2 cellular contexts compared by ENCODE assay signal in the genomic region with DNA sequence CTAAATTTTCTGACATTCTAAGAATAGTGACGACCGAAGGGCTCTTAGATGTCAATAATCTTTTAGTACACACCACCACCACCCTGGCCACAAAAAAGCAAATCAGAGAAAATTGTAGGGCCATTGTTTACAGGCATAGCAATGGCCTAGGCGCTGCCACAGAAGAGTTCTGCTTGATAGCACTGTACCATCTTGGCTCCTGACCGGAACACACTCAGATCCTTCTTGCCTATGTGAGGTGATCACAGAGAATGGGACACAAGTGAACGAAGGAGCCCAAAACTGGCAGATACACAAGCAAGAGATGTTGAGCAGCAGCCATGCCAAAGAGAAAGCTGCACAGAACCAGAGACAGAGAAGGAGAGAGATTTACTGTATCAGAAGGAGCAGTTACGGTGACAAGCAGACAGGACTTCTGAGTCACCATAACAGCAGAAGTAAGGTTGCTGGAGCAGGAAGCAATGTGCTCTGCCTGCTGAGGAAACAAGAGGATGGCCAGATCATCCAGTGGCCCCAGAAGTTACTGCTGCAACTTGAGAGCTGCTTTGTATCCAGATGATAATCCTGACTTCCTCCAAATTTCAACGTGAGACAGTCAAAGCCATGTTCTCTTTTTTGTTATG.
TF ChIP-seq lines count a peak whose summit lies in the region.

No MANE protein-coding gene starts in this region.

TF ChIP-seq in IMR-90, 13 proteins besides CTCF, POLR2A, EP300 and RAD21 (continued from another document):
- TF ChIP-seq SMC3 (IDR thresholded peaks at IDR 0.05; ENCODE audit: low read depth, low read length) (no peak), MAFK (IDR thresholded peaks at IDR 0.05; ENCODE audit: low read depth, low read length) (no peak), FOS (IDR thresholded peaks at IDR 0.05; ENCODE audit: low read depth, low read length) (no peak)

TF ChIP-seq in SK-N-SH treated with all-trans-retinoic acid at 6 μM for 48 hours, 23 proteins besides CTCF, POLR2A, EP300 and RAD21 (continued from another document):
- TF ChIP-seq, protein P1, sequence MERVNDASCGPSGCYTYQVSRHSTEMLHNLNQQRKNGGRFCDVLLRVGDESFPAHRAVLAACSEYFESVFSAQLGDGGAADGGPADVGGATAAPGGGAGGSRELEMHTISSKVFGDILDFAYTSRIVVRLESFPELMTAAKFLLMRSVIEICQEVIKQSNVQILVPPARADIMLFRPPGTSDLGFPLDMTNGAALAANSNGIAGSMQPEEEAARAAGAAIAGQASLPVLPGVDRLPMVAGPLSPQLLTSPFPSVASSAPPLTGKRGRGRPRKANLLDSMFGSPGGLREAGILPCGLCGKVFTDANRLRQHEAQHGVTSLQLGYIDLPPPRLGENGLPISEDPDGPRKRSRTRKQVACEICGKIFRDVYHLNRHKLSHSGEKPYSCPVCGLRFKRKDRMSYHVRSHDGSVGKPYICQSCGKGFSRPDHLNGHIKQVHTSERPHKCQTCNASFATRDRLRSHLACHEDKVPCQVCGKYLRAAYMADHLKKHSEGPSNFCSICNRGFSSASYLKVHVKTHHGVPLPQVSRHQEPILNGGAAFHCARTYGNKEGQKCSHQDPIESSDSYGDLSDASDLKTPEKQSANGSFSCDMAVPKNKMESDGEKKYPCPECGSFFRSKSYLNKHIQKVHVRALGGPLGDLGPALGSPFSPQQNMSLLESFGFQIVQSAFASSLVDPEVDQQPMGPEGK (CRISPR knock-in tag; IDR thresholded peaks at IDR 0.05; ENCODE audit: borderline replicate concordance): no peak
- TF ChIP-seq TOX (CRISPR knock-in tag; IDR thresholded peaks at IDR 0.05; ENCODE audit: borderline replicate concordance) (no peak), RARB (CRISPR knock-in tag; IDR thresholded peaks at IDR 0.05) (no peak), GLIS3 (CRISPR knock-in tag; IDR thresholded peaks at IDR 0.05) (no peak), SNAI2 (CRISPR knock-in tag; IDR thresholded peaks at IDR 0.05) (no peak), ZNF565 (CRISPR knock-in tag; conservative IDR thresholded peaks at IDR 0.05; ENCODE audit: low read depth) (no peak), ISL1 (CRISPR knock-in tag; IDR thresholded peaks at IDR 0.05) (no peak), OSR1 (CRISPR knock-in tag; IDR thresholded peaks at IDR 0.05) (no peak), BACH2 (CRISPR knock-in tag; IDR thresholded peaks at IDR 0.05; ENCODE audit: borderline replicate concordance) (no peak), ZFP3 (CRISPR knock-in tag; IDR thresholded peaks at IDR 0.05) (no peak), ZNF8 (CRISPR knock-in tag; IDR thresholded peaks at IDR 0.05) (no peak), ZFP30 (CRISPR knock-in tag; IDR thresholded peaks at IDR 0.05) (no peak), TCF4 (CRISPR knock-in tag; IDR thresholded peaks at IDR 0.05; ENCODE audit: borderline replicate concordance) (no peak)
- TF ChIP-seq, protein P2, sequence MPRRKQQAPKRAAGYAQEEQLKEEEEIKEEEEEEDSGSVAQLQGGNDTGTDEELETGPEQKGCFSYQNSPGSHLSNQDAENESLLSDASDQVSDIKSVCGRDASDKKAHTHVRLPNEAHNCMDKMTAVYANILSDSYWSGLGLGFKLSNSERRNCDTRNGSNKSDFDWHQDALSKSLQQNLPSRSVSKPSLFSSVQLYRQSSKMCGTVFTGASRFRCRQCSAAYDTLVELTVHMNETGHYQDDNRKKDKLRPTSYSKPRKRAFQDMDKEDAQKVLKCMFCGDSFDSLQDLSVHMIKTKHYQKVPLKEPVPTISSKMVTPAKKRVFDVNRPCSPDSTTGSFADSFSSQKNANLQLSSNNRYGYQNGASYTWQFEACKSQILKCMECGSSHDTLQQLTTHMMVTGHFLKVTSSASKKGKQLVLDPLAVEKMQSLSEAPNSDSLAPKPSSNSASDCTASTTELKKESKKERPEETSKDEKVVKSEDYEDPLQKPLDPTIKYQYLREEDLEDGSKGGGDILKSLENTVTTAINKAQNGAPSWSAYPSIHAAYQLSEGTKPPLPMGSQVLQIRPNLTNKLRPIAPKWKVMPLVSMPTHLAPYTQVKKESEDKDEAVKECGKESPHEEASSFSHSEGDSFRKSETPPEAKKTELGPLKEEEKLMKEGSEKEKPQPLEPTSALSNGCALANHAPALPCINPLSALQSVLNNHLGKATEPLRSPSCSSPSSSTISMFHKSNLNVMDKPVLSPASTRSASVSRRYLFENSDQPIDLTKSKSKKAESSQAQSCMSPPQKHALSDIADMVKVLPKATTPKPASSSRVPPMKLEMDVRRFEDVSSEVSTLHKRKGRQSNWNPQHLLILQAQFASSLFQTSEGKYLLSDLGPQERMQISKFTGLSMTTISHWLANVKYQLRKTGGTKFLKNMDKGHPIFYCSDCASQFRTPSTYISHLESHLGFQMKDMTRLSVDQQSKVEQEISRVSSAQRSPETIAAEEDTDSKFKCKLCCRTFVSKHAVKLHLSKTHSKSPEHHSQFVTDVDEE (CRISPR knock-in tag; IDR thresholded peaks at IDR 0.05): no peak
- TF ChIP-seq, protein P3, sequence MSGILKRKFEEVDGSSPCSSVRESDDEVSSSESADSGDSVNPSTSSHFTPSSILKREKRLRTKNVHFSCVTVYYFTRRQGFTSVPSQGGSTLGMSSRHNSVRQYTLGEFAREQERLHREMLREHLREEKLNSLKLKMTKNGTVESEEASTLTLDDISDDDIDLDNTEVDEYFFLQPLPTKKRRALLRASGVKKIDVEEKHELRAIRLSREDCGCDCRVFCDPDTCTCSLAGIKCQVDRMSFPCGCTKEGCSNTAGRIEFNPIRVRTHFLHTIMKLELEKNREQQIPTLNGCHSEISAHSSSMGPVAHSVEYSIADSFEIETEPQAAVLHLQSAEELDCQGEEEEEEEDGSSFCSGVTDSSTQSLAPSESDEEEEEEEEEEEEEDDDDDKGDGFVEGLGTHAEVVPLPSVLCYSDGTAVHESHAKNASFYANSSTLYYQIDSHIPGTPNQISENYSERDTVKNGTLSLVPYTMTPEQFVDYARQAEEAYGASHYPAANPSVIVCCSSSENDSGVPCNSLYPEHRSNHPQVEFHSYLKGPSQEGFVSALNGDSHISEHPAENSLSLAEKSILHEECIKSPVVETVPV (CRISPR knock-in tag; IDR thresholded peaks at IDR 0.05): no peak
